In the genomic region with DNA sequence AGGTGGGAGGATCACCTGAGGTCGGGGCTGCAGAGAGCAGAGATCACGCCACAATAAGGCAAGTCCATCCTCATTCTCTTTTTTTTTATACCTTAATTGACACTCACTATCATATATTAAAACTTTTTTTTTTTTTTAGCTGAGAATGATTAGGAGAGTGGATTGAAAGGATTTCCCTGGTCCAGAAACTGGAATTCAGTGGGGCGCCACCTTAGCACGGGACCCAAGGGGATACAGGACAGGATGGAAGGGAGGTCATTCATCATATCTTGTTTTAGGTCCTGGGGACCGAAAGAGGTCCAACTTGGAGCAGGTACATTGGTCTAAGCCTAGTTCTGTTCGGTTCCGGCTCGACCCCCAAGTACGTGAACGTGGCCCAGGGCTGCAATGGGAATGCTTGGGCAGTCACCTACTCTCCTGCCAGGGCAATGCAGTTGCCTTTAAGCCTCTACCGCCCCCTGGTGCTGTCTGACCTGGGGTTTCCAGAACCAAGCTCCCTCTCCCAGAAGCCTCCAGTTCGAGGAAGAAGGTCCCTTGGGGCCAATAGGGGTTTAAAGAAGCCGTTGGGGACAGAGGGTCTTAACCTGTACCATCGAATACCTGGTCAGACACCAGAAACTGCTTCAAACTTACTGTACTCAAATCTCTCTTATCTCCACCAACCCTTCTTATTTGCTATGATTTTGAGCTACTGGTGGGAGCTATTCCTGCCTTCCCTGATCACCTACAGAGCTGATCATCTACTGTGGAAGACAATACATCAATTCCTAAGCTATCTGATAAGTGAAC, we compare ENCODE assay signal across 1 cellular context.
A peak's percentile ranks its signal among the peaks of the same experiment; 100 is the strongest.
TF ChIP-seq lines count a peak whose summit lies in the region.

No MANE protein-coding gene starts in this region.

TF ChIP-seq in HepG2, 621 proteins besides CTCF, POLR2A, EP300 and RAD21 (continued from another document and continues in another):
- TF ChIP-seq ZNF275 (CRISPR knock-in tag; IDR thresholded peaks at IDR 0.05; ENCODE audit: borderline replicate concordance): no peak
- 0 out of 2 replicates have a peak, but pooled peaks have one; percentile 26 for TF ChIP-seq ZNF354B (CRISPR knock-in tag; IDR thresholded peaks at IDR 0.05)
- TF ChIP-seq NFE2 (CRISPR knock-in tag; IDR thresholded peaks at IDR 0.05): no peak
- no peak for TF ChIP-seq KDM5B (CRISPR knock-in tag; IDR thresholded peaks at IDR 0.05; ENCODE audit: borderline replicate concordance)
- no peak; the same call in 1 of the 2 replicates for TF ChIP-seq CSRNP1 (CRISPR knock-in tag; IDR thresholded peaks at IDR 0.05)
- peak; percentile 70; the same call in 1 of the 2 replicates for TF ChIP-seq YEATS2 (CRISPR knock-in tag; IDR thresholded peaks at IDR 0.05; ENCODE audit: borderline replicate concordance)
- no peak for TF ChIP-seq JUNB (CRISPR knock-in tag; IDR thresholded peaks at IDR 0.05; ENCODE audit: borderline replicate concordance)
- peak; percentile 50; the same call in 1 of the 2 replicates for TF ChIP-seq ZNF331 (CRISPR knock-in tag; IDR thresholded peaks at IDR 0.05)
- TF ChIP-seq TARDBP (CRISPR knock-in tag; IDR thresholded peaks at IDR 0.05): peak; percentile 54; the same call in 1 of the 2 replicates
- TF ChIP-seq ZNF709 (CRISPR knock-in tag; IDR thresholded peaks at IDR 0.05): no peak
- no peak for TF ChIP-seq U2AF1 (optimal IDR thresholded peaks at IDR 0.05; ENCODE audit: low read depth, low read length)
- TF ChIP-seq, protein P1, sequence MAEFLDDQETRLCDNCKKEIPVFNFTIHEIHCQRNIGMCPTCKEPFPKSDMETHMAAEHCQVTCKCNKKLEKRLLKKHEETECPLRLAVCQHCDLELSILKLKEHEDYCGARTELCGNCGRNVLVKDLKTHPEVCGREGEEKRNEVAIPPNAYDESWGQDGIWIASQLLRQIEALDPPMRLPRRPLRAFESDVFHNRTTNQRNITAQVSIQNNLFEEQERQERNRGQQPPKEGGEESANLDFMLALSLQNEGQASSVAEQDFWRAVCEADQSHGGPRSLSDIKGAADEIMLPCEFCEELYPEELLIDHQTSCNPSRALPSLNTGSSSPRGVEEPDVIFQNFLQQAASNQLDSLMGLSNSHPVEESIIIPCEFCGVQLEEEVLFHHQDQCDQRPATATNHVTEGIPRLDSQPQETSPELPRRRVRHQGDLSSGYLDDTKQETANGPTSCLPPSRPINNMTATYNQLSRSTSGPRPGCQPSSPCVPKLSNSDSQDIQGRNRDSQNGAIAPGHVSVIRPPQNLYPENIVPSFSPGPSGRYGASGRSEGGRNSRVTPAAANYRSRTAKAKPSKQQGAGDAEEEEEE (CRISPR knock-in tag; IDR thresholded peaks at IDR 0.05; ENCODE audit: borderline replicate concordance): no peak
- no peak for TF ChIP-seq ZNF850 (CRISPR knock-in tag; conservative IDR thresholded peaks at IDR 0.05)
- no peak for TF ChIP-seq ZSCAN29 (CRISPR knock-in tag; conservative IDR thresholded peaks at IDR 0.05)
- TF ChIP-seq, protein P2, sequence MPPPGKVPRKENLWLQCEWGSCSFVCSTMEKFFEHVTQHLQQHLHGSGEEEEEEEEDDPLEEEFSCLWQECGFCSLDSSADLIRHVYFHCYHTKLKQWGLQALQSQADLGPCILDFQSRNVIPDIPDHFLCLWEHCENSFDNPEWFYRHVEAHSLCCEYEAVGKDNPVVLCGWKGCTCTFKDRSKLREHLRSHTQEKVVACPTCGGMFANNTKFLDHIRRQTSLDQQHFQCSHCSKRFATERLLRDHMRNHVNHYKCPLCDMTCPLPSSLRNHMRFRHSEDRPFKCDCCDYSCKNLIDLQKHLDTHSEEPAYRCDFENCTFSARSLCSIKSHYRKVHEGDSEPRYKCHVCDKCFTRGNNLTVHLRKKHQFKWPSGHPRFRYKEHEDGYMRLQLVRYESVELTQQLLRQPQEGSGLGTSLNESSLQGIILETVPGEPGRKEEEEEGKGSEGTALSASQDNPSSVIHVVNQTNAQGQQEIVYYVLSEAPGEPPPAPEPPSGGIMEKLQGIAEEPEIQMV (CRISPR knock-in tag; IDR thresholded peaks at IDR 0.05; ENCODE audit: low read depth): no peak
- TF ChIP-seq ZNF326 (CRISPR knock-in tag; IDR thresholded peaks at IDR 0.05; ENCODE audit: borderline replicate concordance): no peak
- peak; percentile 34; the same call in 1 of the 2 replicates for TF ChIP-seq ATRX (CRISPR knock-in tag; IDR thresholded peaks at IDR 0.05; ENCODE audit: borderline replicate concordance)
- no peak for TF ChIP-seq ZSCAN30 (CRISPR knock-in tag; IDR thresholded peaks at IDR 0.05)
- TF ChIP-seq ZBTB43 (CRISPR knock-in tag; conservative IDR thresholded peaks at IDR 0.05): no peak
- no peak for TF ChIP-seq SP140L (CRISPR knock-in tag; IDR thresholded peaks at IDR 0.05; ENCODE audit: borderline replicate concordance)
- TF ChIP-seq HMGA1 (CRISPR knock-in tag; conservative IDR thresholded peaks at IDR 0.05): no peak
- TF ChIP-seq TEAD2 (CRISPR knock-in tag; IDR thresholded peaks at IDR 0.05): no peak
- TF ChIP-seq, protein P3, sequence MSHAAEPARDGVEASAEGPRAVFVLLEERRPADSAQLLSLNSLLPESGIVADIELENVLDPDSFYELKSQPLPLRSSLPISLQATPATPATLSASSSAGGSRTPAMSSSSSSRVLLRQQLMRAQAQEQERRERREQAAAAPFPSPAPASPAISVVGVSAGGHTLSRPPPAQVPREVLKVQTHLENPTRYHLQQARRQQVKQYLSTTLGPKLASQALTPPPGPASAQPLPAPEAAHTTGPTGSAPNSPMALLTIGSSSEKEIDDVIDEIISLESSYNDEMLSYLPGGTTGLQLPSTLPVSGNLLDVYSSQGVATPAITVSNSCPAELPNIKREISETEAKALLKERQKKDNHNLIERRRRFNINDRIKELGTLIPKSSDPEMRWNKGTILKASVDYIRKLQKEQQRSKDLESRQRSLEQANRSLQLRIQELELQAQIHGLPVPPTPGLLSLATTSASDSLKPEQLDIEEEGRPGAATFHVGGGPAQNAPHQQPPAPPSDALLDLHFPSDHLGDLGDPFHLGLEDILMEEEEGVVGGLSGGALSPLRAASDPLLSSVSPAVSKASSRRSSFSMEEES (CRISPR knock-in tag; IDR thresholded peaks at IDR 0.05): no peak
- no peak for TF ChIP-seq ZNF20 (CRISPR knock-in tag; IDR thresholded peaks at IDR 0.05)
- TF ChIP-seq TGIF2 (CRISPR knock-in tag; IDR thresholded peaks at IDR 0.05): no peak
- TF ChIP-seq ZNF747 (CRISPR knock-in tag; IDR thresholded peaks at IDR 0.05; ENCODE audit: borderline replicate concordance): peak; percentile 47; the same call in 1 of the 2 replicates
- no peak for TF ChIP-seq ZNF564 (CRISPR knock-in tag; IDR thresholded peaks at IDR 0.05)
- no peak; the same call in 1 of the 2 replicates for TF ChIP-seq ZNF317 (CRISPR knock-in tag; IDR thresholded peaks at IDR 0.05)
- no peak for TF ChIP-seq STAT6 (CRISPR knock-in tag; IDR thresholded peaks at IDR 0.05; ENCODE audit: borderline replicate concordance)
- TF ChIP-seq ZNF646 (CRISPR knock-in tag; IDR thresholded peaks at IDR 0.05): no peak
- TF ChIP-seq NAIF1 (CRISPR knock-in tag; IDR thresholded peaks at IDR 0.05; ENCODE audit: borderline replicate concordance): no peak
- TF ChIP-seq, protein P4, sequence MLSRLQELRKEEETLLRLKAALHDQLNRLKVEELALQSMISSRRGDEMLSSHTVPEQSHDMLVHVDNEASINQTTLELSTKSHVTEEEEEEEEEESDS (CRISPR knock-in tag; IDR thresholded peaks at IDR 0.05; ENCODE audit: borderline replicate concordance): no peak
